ENCODE assay signal across 20 cellular contexts in the genomic region with DNA sequence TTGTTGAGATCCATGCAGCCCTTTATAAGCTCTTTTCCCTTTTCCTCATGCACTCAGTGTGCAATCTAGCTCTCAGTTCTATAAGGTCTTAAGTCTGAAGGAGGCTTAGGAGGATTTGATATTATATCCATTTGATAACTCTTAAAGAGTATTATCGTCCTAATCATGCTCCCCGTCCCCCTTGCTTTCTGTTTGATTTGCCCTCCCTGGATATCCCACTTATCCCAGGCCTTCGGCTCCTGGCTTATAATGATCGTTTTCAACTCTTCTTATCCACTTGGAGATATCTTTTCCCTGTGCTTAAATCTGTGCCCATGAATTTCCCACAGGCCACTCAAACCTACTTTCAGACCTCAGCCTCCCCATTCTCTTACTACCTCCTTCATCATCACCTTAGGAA.
"Had no signal": no experiment of that assay in that cellular context is flagged by ENCODE, and none has a peak within 500 bp of the region (broad histone marks: within the 10 kb centered on the region; RNA-seq: fewer than 3 reads in every experiment).

No MANE protein-coding gene starts in this region.

- H3K27ac ChIP-seq: PC-9, Peyer's patch, SJCRH30 had no signal

- H3K4me1 ChIP-seq: Peyer's patch, SJCRH30 had no signal

- H3K4me3 ChIP-seq: PC-9, Peyer's patch, SJCRH30 had no signal

- H3K36me3 ChIP-seq: Peyer's patch, SJCRH30 had no signal

- DNase-seq: KBM-7, MV-4-11, NCI-H1048, NCI-H1105, NCI-H1436 treated with DMSO at 0.1 percent for 48 hours, NCI-H1694, NCI-H187 treated with DMSO at 0.1 percent for 48 hours, NCI-H2029 treated with DMSO at 0.1 percent for 48 hours, NCI-H2171 treated with DMSO at 0.1 percent for 48 hours, NCI-H345, NCI-H446 treated with DMSO at 0.1 percent for 48 hours, NCI-H526, OCI-M1, PC-9, Peyer's patch, SHP77 treated with DMSO at 0.1 percent for 48 hours, SJCRH30, T-helper 1 cell had no signal

- ATAC-seq: Right ventricle myocardium inferior, SK-N-SH treated with all-trans-retinoic acid at 6 μM for 48 hours had no signal

- H2AFZ ChIP-seq: PC-9 had no signal

- H3K4me2 ChIP-seq: PC-9 had no signal

- H3K27me3 ChIP-seq: Peyer's patch, SJCRH30 had no signal

- H3K9me3 ChIP-seq: Peyer's patch, SJCRH30 had no signal
